Comparison of ENCODE assay signal across 8 cellular contexts in genomic region chr14:61472025-61472672, GRCh38.
DNase-seq lines count a peak whose midpoint lies in the region; ATAC-seq and TF ChIP-seq lines count a peak whose summit lies in the region.

No MANE protein-coding gene starts in this region.

- ATAC-seq in Right ventricle myocardium inferior (peak; percentile 66), WTC11 (no peak)

- DNase-seq in GM06990 (ENCODE audit: extremely low read depth, insufficient read length): no peak
- DNase-seq in MV-4-11 (lab: John Stamatoyannopoulos, UW): peak; percentile 66
- peak; percentile 41 for DNase-seq in activated T-helper 2 cell treated with anti-CD3 and anti-CD28 coated beads, Interferon-gamma antibody, Interleukin-2, Interleukin-4, amounts not matched to agents 10 μg/mL and 5 μg/mL and 100 μg/mL, durations not matched to agents 14 hours and 24 hours and 36 hours (ENCODE audit: low spot score)
- DNase-seq in Right ventricle myocardium inferior (ENCODE audit: missing footprints): no peak
- no peak for DNase-seq in WTC11 (ENCODE audit: low spot score)
- no peak for DNase-seq in DMS79 (lab: John Stamatoyannopoulos, UW)
- no peak for DNase-seq in COR-L47 (lab: John Stamatoyannopoulos, UW)

- no peak for TF ChIP-seq CTCF in GM06990 (IDR thresholded peaks at IDR 0.05; ENCODE audit: insufficient read depth, low read length, poor library complexity, severe bottlenecking)
- no peak for TF ChIP-seq CTCF in WTC11 (IDR thresholded peaks at IDR 0.05)

- peaks cover 73% of the 10 kb centered on the region for H3K4me1 Mint-ChIP-seq in activated T-helper 2 cell treated with anti-CD3 and anti-CD28 coated beads, Interferon-gamma antibody, Interleukin-2, Interleukin-4, amounts not matched to agents 10 μg/mL and 5 μg/mL and 100 μg/mL, durations not matched to agents 14 hours and 24 hours and 36 hours (ENCODE audit: low read depth)
- H3K4me1 Mint-ChIP-seq in WTC11: peaks cover 47% of the 10 kb centered on the region

- no peaks in the 10 kb centered on the region for H3K9me3 ChIP-seq in skeletal muscle tissue (ENCODE audit: control insufficient read depth in 3 of 3, low read length in 3 of 3)

- H3K9me3 Mint-ChIP-seq in activated T-helper 2 cell treated with anti-CD3 and anti-CD28 coated beads, Interferon-gamma antibody, Interleukin-2, Interleukin-4, amounts not matched to agents 10 μg/mL and 5 μg/mL and 100 μg/mL, durations not matched to agents 14 hours and 24 hours and 36 hours: no peaks in the 10 kb centered on the region
- H3K9me3 Mint-ChIP-seq in WTC11: no peaks in the 10 kb centered on the region

- H3K4me1 ChIP-seq in skeletal muscle tissue (ENCODE audit: control insufficient read depth in 3 of 3, insufficient read depth in 3 of 3, low read length in 3 of 3): peaks cover 32 to 35% (median 33%) of the 10 kb centered on the region in 3 donors

- peak overlapping the region; percentile 45 for H3K27ac ChIP-seq in skeletal muscle tissue (ENCODE audit: low read depth, low read length)

- no peaks in the 10 kb centered on the region for H3K27me3 Mint-ChIP-seq in activated T-helper 2 cell treated with anti-CD3 and anti-CD28 coated beads, Interferon-gamma antibody, Interleukin-2, Interleukin-4, amounts not matched to agents 10 μg/mL and 5 μg/mL and 100 μg/mL, durations not matched to agents 14 hours and 24 hours and 36 hours (ENCODE audit: low read depth)
- no peaks in the 10 kb centered on the region for H3K27me3 Mint-ChIP-seq in WTC11 (ENCODE audit: low read depth)

- H3K36me3 Mint-ChIP-seq in activated T-helper 2 cell treated with anti-CD3 and anti-CD28 coated beads, Interferon-gamma antibody, Interleukin-2, Interleukin-4, amounts not matched to agents 10 μg/mL and 5 μg/mL and 100 μg/mL, durations not matched to agents 14 hours and 24 hours and 36 hours (ENCODE audit: low read depth): peaks cover 56% of the 10 kb centered on the region
- H3K36me3 Mint-ChIP-seq in WTC11: no peaks in the 10 kb centered on the region

- H3K36me3 ChIP-seq in GM06990 (ENCODE audit: control insufficient read depth, insufficient read depth, low read length) (no peaks in the 10 kb centered on the region), skeletal muscle tissue (ENCODE audit: control insufficient read depth in 3 of 3, insufficient read depth in 3 of 3, low read length in 3 of 3) (no peaks in the 10 kb centered on the region)

- POLR2A ChIA-PET in WTC11 (lab: Charles Lee): interaction anchor here (0.6 kb wide), 2 partner anchors 29 to 309 kb away, joined by 5 to 6 read pairs; no protein-coding TSS in a partner anchor

- H3K4me3 Mint-ChIP-seq in activated T-helper 2 cell treated with anti-CD3 and anti-CD28 coated beads, Interferon-gamma antibody, Interleukin-2, Interleukin-4, amounts not matched to agents 10 μg/mL and 5 μg/mL and 100 μg/mL, durations not matched to agents 14 hours and 24 hours and 36 hours (ENCODE audit: low read depth): peak overlapping the region; percentile 83
- H3K4me3 Mint-ChIP-seq in WTC11: no peak overlapping the region

- CTCF ChIA-PET in WTC11 (lab: Charles Lee): interaction anchor here (1.0 to 1.7 kb wide), 2 partner anchors 10 to 290 kb away, joined by 4 to 6 read pairs; partner anchors contain the start of gene SNAPC1

- H3K27me3 ChIP-seq in GM06990 (replicated peaks; ENCODE audit: control insufficient read depth, insufficient read depth, low read length) (no peaks in the 10 kb centered on the region), skeletal muscle tissue (ENCODE audit: control insufficient read depth in 3 of 3, insufficient read depth in 3 of 3, low read length in 3 of 3) (peaks cover 0 to 5% (median 0%) of the 10 kb centered on the region in 3 donors)

- H3K9ac ChIP-seq in skeletal muscle tissue (ENCODE audit: low read depth in 1 of 3, low read length in 3 of 3): peak overlapping the region in 2 of 3 donors; percentile 25 to 58

- peak overlapping the region; percentile 93 for H3K27ac Mint-ChIP-seq in activated T-helper 2 cell treated with anti-CD3 and anti-CD28 coated beads, Interferon-gamma antibody, Interleukin-2, Interleukin-4, amounts not matched to agents 10 μg/mL and 5 μg/mL and 100 μg/mL, durations not matched to agents 14 hours and 24 hours and 36 hours
- H3K27ac Mint-ChIP-seq in WTC11: no peak overlapping the region

- H3K4me3 ChIP-seq in GM06990 (replicated peaks; ENCODE audit: low read depth, low read length): peak overlapping the region; percentile 53
- peak overlapping the region; percentile 30 to 49 (median 47) for H3K4me3 ChIP-seq in skeletal muscle tissue (ENCODE audit: low read length in 3 of 3)

- intact Hi-C loops in activated T-helper 2 cell treated with anti-CD3 and anti-CD28 coated beads, Interferon-gamma antibody, Interleukin-2, Interleukin-4, amounts not matched to agents 10 μg/mL and 5 μg/mL and 100 μg/mL, durations not matched to agents 14 hours and 24 hours and 36 hours (cut with micrococcal nuclease): loop anchor here (1.0 to 2.0 kb wide), 5 partner anchors 20 to 189 kb away; no protein-coding TSS in a partner anchor
- intact Hi-C loops in Right ventricle myocardium inferior (cut with DNase I): loop anchor here (2.0 to 5.0 kb wide), 2 partner anchors 53 to 290 kb away; partner anchors contain the start of gene SNAPC1

TF ChIP-seq in WTC11, 78 proteins besides CTCF, POLR2A, EP300 and RAD21 (continues in another document):
- TF ChIP-seq FOXJ3 (CRISPR knock-in tag; IDR thresholded peaks at IDR 0.05; ENCODE audit: borderline replicate concordance): no peak
- TF ChIP-seq, protein P1, sequence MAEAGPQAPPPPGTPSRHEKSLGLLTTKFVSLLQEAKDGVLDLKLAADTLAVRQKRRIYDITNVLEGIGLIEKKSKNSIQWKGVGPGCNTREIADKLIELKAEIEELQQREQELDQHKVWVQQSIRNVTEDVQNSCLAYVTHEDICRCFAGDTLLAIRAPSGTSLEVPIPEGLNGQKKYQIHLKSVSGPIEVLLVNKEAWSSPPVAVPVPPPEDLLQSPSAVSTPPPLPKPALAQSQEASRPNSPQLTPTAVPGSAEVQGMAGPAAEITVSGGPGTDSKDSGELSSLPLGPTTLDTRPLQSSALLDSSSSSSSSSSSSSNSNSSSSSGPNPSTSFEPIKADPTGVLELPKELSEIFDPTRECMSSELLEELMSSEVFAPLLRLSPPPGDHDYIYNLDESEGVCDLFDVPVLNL (CRISPR knock-in tag; IDR thresholded peaks at IDR 0.05; ENCODE audit: borderline replicate concordance, low read depth): no peak
- TF ChIP-seq, protein P2, sequence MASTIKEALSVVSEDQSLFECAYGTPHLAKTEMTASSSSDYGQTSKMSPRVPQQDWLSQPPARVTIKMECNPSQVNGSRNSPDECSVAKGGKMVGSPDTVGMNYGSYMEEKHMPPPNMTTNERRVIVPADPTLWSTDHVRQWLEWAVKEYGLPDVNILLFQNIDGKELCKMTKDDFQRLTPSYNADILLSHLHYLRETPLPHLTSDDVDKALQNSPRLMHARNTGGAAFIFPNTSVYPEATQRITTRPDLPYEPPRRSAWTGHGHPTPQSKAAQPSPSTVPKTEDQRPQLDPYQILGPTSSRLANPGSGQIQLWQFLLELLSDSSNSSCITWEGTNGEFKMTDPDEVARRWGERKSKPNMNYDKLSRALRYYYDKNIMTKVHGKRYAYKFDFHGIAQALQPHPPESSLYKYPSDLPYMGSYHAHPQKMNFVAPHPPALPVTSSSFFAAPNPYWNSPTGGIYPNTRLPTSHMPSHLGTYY (CRISPR knock-in tag; IDR thresholded peaks at IDR 0.05): no peak
- TF ChIP-seq, protein P3, sequence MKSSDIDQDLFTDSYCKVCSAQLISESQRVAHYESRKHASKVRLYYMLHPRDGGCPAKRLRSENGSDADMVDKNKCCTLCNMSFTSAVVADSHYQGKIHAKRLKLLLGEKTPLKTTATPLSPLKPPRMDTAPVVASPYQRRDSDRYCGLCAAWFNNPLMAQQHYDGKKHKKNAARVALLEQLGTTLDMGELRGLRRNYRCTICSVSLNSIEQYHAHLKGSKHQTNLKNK (CRISPR knock-in tag; IDR thresholded peaks at IDR 0.05): no peak
- TF ChIP-seq, protein P4, sequence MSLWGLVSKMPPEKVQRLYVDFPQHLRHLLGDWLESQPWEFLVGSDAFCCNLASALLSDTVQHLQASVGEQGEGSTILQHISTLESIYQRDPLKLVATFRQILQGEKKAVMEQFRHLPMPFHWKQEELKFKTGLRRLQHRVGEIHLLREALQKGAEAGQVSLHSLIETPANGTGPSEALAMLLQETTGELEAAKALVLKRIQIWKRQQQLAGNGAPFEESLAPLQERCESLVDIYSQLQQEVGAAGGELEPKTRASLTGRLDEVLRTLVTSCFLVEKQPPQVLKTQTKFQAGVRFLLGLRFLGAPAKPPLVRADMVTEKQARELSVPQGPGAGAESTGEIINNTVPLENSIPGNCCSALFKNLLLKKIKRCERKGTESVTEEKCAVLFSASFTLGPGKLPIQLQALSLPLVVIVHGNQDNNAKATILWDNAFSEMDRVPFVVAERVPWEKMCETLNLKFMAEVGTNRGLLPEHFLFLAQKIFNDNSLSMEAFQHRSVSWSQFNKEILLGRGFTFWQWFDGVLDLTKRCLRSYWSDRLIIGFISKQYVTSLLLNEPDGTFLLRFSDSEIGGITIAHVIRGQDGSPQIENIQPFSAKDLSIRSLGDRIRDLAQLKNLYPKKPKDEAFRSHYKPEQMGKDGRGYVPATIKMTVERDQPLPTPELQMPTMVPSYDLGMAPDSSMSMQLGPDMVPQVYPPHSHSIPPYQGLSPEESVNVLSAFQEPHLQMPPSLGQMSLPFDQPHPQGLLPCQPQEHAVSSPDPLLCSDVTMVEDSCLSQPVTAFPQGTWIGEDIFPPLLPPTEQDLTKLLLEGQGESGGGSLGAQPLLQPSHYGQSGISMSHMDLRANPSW (CRISPR knock-in tag; conservative IDR thresholded peaks at IDR 0.05; ENCODE audit: low read depth): no peak
- no peak for TF ChIP-seq ZNF671 (CRISPR knock-in tag; IDR thresholded peaks at IDR 0.05)

Comparison
In these comparisons a context has a peak if more than half of its experiments do, and no peak if none do; other contexts are left out.
1. DNase-seq: peak in MV-4-11 (single experiment) and activated T-helper 2 cell treated with anti-CD3 and anti-CD28 coated beads, Interferon-gamma antibody, Interleukin-2, Interleukin-4, amounts not matched to agents 10 μg/mL and 5 μg/mL and 100 μg/mL, durations not matched to agents 14 hours and 24 hours and 36 hours (single experiment); none in GM06990 (single experiment), Right ventricle myocardium inferior (single experiment), WTC11 (single experiment), DMS79 (single experiment) and COR-L47 (single experiment).